ENCODE assay signal across 1 cellular context in genomic region chr11:60841797-60842687, GRCh38.
TF ChIP-seq lines count a peak whose summit lies in the region.

CCDC86 (plus strand) TSS chr11:60842113; CDS start chr11:60842125, 12 bp downstream.

TF ChIP-seq in HepG2, 621 proteins besides CTCF, POLR2A, EP300 and RAD21 (continued from another document and continues in another):
- TF ChIP-seq GLMP (CRISPR knock-in tag; IDR thresholded peaks at IDR 0.05; ENCODE audit: borderline replicate concordance) (no peak), ZBTB1 (CRISPR knock-in tag; IDR thresholded peaks at IDR 0.05; ENCODE audit: borderline replicate concordance) (no peak), ZNF567 (CRISPR knock-in tag; IDR thresholded peaks at IDR 0.05; ENCODE audit: borderline replicate concordance) (no peak), PHB2 (IDR thresholded peaks at IDR 0.05; ENCODE audit: partially characterized antibody) (no peak), HNF4A (CRISPR knock-in tag; IDR thresholded peaks at IDR 0.05) (no peak), KLF15 (CRISPR knock-in tag; IDR thresholded peaks at IDR 0.05; ENCODE audit: borderline replicate concordance) (no peak), ARNT (IDR thresholded peaks at IDR 0.05) (no peak), ZNF576 (CRISPR knock-in tag; IDR thresholded peaks at IDR 0.05) (peak; percentile 16; the same call in 1 of the 2 replicates), ZNF407 (CRISPR knock-in tag; IDR thresholded peaks at IDR 0.05; ENCODE audit: not compliant biosample characterization) (peak; percentile 76), ZNF670 (CRISPR knock-in tag; IDR thresholded peaks at IDR 0.05; ENCODE audit: borderline replicate concordance) (no peak), HMG20A (CRISPR knock-in tag; IDR thresholded peaks at IDR 0.05; ENCODE audit: borderline replicate concordance) (no peak; the same call in 1 of the 2 replicates), CENPBD1 (CRISPR knock-in tag; IDR thresholded peaks at IDR 0.05; ENCODE audit: borderline replicate concordance, low read depth) (no peak), ZBTB21 (CRISPR knock-in tag; IDR thresholded peaks at IDR 0.05) (peak; percentile 99), SMAD3 (CRISPR knock-in tag; IDR thresholded peaks at IDR 0.05) (peak; percentile 81; the same call in 1 of the 2 replicates), YEATS4 (CRISPR knock-in tag; IDR thresholded peaks at IDR 0.05; ENCODE audit: borderline replicate concordance) (peak; percentile 99), RBFOX2 (IDR thresholded peaks at IDR 0.05; ENCODE audit: low read depth, low read length) (peak; percentile 85), ZNF281 (CRISPR knock-in tag; IDR thresholded peaks at IDR 0.05; ENCODE audit: borderline replicate concordance) (peak; percentile 88; the same call in 1 of the 2 replicates), ZBTB7B (CRISPR knock-in tag; IDR thresholded peaks at IDR 0.05) (peak; percentile 83; the same call in 1 of the 2 replicates), CREM (IDR thresholded peaks at IDR 0.05) (peak; percentile 100), CREM (CRISPR knock-in tag; IDR thresholded peaks at IDR 0.05) (peak; percentile 100), CHD2 (IDR thresholded peaks at IDR 0.05; ENCODE audit: low read depth, low read length) (peak; percentile 31; the same call in 1 of the 2 replicates), NR2F1 (CRISPR knock-in tag; IDR thresholded peaks at IDR 0.05) (no peak), ZNF318 (CRISPR knock-in tag; IDR thresholded peaks at IDR 0.05) (no peak; the same call in 1 of the 2 replicates), REST (IDR thresholded peaks at IDR 0.05; ENCODE audit: borderline replicate concordance in 1 of 2, low read depth in 1 of 2, low read length in 2 of 2) (peak in 1 of 2 experiments; percentile 66; a peak in 1 of 4 replicates), LCORL (IDR thresholded peaks at IDR 0.05) (no peak), LCORL (CRISPR knock-in tag; IDR thresholded peaks at IDR 0.05) (peak; percentile 82), ZSCAN30 (CRISPR knock-in tag; IDR thresholded peaks at IDR 0.05) (no peak), SP1 (IDR thresholded peaks at IDR 0.05) (no peak), SP1 (CRISPR knock-in tag; IDR thresholded peaks at IDR 0.05) (peak; percentile 90), THAP11 (CRISPR knock-in tag; IDR thresholded peaks at IDR 0.05) (peak; percentile 95), RFX3 (CRISPR knock-in tag; IDR thresholded peaks at IDR 0.05) (no peak)
